In the genomic region with DNA sequence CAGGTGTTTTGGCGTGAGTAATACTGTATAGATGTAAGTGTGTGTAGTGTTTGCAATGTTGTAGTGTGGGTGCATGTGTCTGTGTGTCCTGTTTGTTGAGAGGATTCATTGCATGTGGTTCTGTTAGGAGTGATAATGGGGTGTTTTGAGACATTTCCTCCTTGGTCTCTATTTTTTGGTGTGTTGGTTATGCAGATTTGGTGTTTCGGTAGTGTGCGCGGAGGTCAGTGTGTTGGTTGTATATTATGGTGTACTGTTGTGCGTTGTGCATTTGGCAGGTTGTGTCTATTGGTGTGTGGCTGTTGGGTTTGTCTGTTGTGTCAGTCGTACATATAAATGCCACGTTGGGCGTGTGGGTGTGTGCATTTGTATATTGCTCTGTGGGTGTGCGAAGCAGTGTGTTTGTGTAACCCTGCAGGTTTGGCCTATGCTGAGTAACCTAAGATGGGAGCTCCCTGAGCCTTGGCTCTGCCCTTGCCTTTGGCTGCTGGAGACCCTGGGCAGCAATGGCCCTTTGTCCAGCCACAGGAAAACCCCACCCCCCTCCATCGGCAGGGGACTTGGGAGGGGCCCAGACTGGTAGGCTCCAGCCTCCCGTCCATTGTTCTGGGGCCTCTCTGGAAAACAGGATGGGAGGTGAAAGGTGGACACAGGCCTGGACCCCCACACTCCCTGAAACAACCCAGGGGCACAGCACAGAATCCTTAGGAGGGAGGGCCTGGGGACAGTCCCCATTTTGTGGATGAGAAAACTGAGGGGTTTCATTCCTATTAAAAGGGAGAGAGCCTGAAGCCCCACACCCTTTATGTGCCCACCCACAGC, we compare ENCODE assay signal across 1 cellular context.
TF ChIP-seq lines count a peak whose summit lies in the region.

No MANE protein-coding gene starts in this region.

TF ChIP-seq in HepG2, 621 proteins besides CTCF, POLR2A, EP300 and RAD21 (continued from another document and continues in another):
- TF ChIP-seq ZNF276 (CRISPR knock-in tag; IDR thresholded peaks at IDR 0.05; ENCODE audit: low read depth) (peak; percentile 66; the same call in 1 of the 2 replicates), ZFP36L1 (CRISPR knock-in tag; IDR thresholded peaks at IDR 0.05) (peak; percentile 60), PHF5A (CRISPR knock-in tag; IDR thresholded peaks at IDR 0.05; ENCODE audit: low read depth, unreplicated experiment) (no peak), HNRNPK (IDR thresholded peaks at IDR 0.05; ENCODE audit: low read depth, low read length, poor library complexity, severe bottlenecking) (no peak), ZNF562 (CRISPR knock-in tag; IDR thresholded peaks at IDR 0.05; ENCODE audit: borderline replicate concordance) (no peak), MTF1 (CRISPR knock-in tag; IDR thresholded peaks at IDR 0.05) (no peak), ZNF792 (CRISPR knock-in tag; IDR thresholded peaks at IDR 0.05) (peak; percentile 64), HOXA5 (CRISPR knock-in tag; IDR thresholded peaks at IDR 0.05) (no peak), THYN1 (CRISPR knock-in tag; IDR thresholded peaks at IDR 0.05; ENCODE audit: borderline replicate concordance, low read depth) (no peak), TFE3 (CRISPR knock-in tag; IDR thresholded peaks at IDR 0.05) (no peak; the same call in 1 of the 2 replicates), SPEN (CRISPR knock-in tag; IDR thresholded peaks at IDR 0.05; ENCODE audit: low read depth) (peak; percentile 73; the same call in 1 of the 2 replicates), YEATS2 (CRISPR knock-in tag; IDR thresholded peaks at IDR 0.05; ENCODE audit: borderline replicate concordance) (no peak), ZNF501 (CRISPR knock-in tag; IDR thresholded peaks at IDR 0.05) (no peak), PHB2 (IDR thresholded peaks at IDR 0.05; ENCODE audit: partially characterized antibody) (no peak), SSRP1 (CRISPR knock-in tag; IDR thresholded peaks at IDR 0.05) (no peak), ZNF33B (CRISPR knock-in tag; IDR thresholded peaks at IDR 0.05) (no peak), ZNF558 (CRISPR knock-in tag; IDR thresholded peaks at IDR 0.05; ENCODE audit: borderline replicate concordance) (no peak), PAF1 (CRISPR knock-in tag; IDR thresholded peaks at IDR 0.05) (no peak), ZSCAN21 (CRISPR knock-in tag; IDR thresholded peaks at IDR 0.05; ENCODE audit: borderline replicate concordance) (no peak), TRIM24 (CRISPR knock-in tag; IDR thresholded peaks at IDR 0.05) (no peak), MTA3 (CRISPR knock-in tag; IDR thresholded peaks at IDR 0.05) (no peak), ELF1 (CRISPR knock-in tag; IDR thresholded peaks at IDR 0.05) (peak; percentile 27; the same call in 1 of the 2 replicates), NPAS2 (CRISPR knock-in tag; IDR thresholded peaks at IDR 0.05; ENCODE audit: borderline replicate concordance) (no peak), AHR (CRISPR knock-in tag; IDR thresholded peaks at IDR 0.05) (peak; percentile 88; the same call in 1 of the 2 replicates), TP53 (CRISPR knock-in tag; conservative IDR thresholded peaks at IDR 0.05) (no peak), ZNF362 (CRISPR knock-in tag; IDR thresholded peaks at IDR 0.05; ENCODE audit: borderline replicate concordance) (peak; percentile 47; the same call in 1 of the 2 replicates), ZNF207 (IDR thresholded peaks at IDR 0.05; ENCODE audit: borderline replicate concordance) (no peak), ETV6 (CRISPR knock-in tag; conservative IDR thresholded peaks at IDR 0.05) (no peak), ZNF274 (CRISPR knock-in tag; IDR thresholded peaks at IDR 0.05) (peak; percentile 69), ARHGAP35 (CRISPR knock-in tag; IDR thresholded peaks at IDR 0.05; ENCODE audit: borderline replicate concordance) (no peak), ZNF766 (CRISPR knock-in tag; IDR thresholded peaks at IDR 0.05; ENCODE audit: borderline replicate concordance) (peak; percentile 74; the same call in 1 of the 2 replicates), ZNF337 (CRISPR knock-in tag; IDR thresholded peaks at IDR 0.05; ENCODE audit: borderline replicate concordance, low read depth) (no peak), MAF1 (CRISPR knock-in tag; IDR thresholded peaks at IDR 0.05; ENCODE audit: borderline replicate concordance) (no peak), ATF7 (IDR thresholded peaks at IDR 0.05) (no peak), ATF7 (CRISPR knock-in tag; IDR thresholded peaks at IDR 0.05) (no peak), ZNF30 (CRISPR knock-in tag; IDR thresholded peaks at IDR 0.05) (no peak), HNF4G (IDR thresholded peaks at IDR 0.05; ENCODE audit: borderline replicate concordance, low read depth, low read length) (peak; percentile 72; the same call in 1 of the 2 replicates), HNF4G (CRISPR knock-in tag; IDR thresholded peaks at IDR 0.05; ENCODE audit: borderline replicate concordance, low read depth) (peak; percentile 49; the same call in 1 of the 2 replicates), ZNF10 (CRISPR knock-in tag; IDR thresholded peaks at IDR 0.05; ENCODE audit: borderline replicate concordance, low read depth) (no peak), ZNF230 (CRISPR knock-in tag; IDR thresholded peaks at IDR 0.05) (0 out of 2 replicates have a peak, but pooled peaks have one; percentile 15), REL (CRISPR knock-in tag; conservative IDR thresholded peaks at IDR 0.05) (no peak), TBX2 (CRISPR knock-in tag; IDR thresholded peaks at IDR 0.05; ENCODE audit: borderline replicate concordance) (no peak; the same call in 1 of the 2 replicates), ZNF839 (CRISPR knock-in tag; IDR thresholded peaks at IDR 0.05; ENCODE audit: borderline replicate concordance) (no peak; the same call in 1 of the 2 replicates), ZMYM3 (CRISPR knock-in tag; IDR thresholded peaks at IDR 0.05) (0 out of 2 replicates have a peak, but pooled peaks have one; percentile 80), HNRNPLL (IDR thresholded peaks at IDR 0.05; ENCODE audit: low read depth, low read length, poor library complexity, severe bottlenecking) (no peak), NCOA5 (CRISPR knock-in tag; IDR thresholded peaks at IDR 0.05) (no peak), NFATC3 (CRISPR knock-in tag; IDR thresholded peaks at IDR 0.05) (no peak), MLLT10 (CRISPR knock-in tag; IDR thresholded peaks at IDR 0.05) (no peak), ZNF547 (CRISPR knock-in tag; IDR thresholded peaks at IDR 0.05) (no peak; the same call in 1 of the 2 replicates), FIP1L1 (IDR thresholded peaks at IDR 0.05; ENCODE audit: borderline replicate concordance, insufficient read depth, low read depth, low read length) (no peak), NCOA1 (CRISPR knock-in tag; IDR thresholded peaks at IDR 0.05) (no peak), NFE2L1 (CRISPR knock-in tag; IDR thresholded peaks at IDR 0.05; ENCODE audit: borderline replicate concordance) (no peak)
- TF ChIP-seq, protein P1, sequence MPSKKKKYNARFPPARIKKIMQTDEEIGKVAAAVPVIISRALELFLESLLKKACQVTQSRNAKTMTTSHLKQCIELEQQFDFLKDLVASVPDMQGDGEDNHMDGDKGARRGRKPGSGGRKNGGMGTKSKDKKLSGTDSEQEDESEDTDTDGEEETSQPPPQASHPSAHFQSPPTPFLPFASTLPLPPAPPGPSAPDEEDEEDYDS (CRISPR knock-in tag; IDR thresholded peaks at IDR 0.05), result peak; percentile 89; the same call in 1 of the 2 replicates
- TF ChIP-seq, protein P2, sequence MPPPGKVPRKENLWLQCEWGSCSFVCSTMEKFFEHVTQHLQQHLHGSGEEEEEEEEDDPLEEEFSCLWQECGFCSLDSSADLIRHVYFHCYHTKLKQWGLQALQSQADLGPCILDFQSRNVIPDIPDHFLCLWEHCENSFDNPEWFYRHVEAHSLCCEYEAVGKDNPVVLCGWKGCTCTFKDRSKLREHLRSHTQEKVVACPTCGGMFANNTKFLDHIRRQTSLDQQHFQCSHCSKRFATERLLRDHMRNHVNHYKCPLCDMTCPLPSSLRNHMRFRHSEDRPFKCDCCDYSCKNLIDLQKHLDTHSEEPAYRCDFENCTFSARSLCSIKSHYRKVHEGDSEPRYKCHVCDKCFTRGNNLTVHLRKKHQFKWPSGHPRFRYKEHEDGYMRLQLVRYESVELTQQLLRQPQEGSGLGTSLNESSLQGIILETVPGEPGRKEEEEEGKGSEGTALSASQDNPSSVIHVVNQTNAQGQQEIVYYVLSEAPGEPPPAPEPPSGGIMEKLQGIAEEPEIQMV (CRISPR knock-in tag; IDR thresholded peaks at IDR 0.05; ENCODE audit: low read depth), result no peak
- TF ChIP-seq, protein P3, sequence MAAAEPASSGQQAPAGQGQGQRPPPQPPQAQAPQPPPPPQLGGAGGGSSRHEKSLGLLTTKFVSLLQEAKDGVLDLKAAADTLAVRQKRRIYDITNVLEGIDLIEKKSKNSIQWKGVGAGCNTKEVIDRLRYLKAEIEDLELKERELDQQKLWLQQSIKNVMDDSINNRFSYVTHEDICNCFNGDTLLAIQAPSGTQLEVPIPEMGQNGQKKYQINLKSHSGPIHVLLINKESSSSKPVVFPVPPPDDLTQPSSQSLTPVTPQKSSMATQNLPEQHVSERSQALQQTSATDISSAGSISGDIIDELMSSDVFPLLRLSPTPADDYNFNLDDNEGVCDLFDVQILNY (CRISPR knock-in tag; conservative IDR thresholded peaks at IDR 0.05), result no peak
- TF ChIP-seq, protein P4, sequence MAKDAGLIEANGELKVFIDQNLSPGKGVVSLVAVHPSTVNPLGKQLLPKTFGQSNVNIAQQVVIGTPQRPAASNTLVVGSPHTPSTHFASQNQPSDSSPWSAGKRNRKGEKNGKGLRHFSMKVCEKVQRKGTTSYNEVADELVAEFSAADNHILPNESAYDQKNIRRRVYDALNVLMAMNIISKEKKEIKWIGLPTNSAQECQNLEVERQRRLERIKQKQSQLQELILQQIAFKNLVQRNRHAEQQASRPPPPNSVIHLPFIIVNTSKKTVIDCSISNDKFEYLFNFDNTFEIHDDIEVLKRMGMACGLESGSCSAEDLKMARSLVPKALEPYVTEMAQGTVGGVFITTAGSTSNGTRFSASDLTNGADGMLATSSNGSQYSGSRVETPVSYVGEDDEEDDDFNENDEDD (CRISPR knock-in tag; IDR thresholded peaks at IDR 0.05; ENCODE audit: borderline replicate concordance), result peak; percentile 12; the same call in 1 of the 2 replicates
- TF ChIP-seq, protein P5, sequence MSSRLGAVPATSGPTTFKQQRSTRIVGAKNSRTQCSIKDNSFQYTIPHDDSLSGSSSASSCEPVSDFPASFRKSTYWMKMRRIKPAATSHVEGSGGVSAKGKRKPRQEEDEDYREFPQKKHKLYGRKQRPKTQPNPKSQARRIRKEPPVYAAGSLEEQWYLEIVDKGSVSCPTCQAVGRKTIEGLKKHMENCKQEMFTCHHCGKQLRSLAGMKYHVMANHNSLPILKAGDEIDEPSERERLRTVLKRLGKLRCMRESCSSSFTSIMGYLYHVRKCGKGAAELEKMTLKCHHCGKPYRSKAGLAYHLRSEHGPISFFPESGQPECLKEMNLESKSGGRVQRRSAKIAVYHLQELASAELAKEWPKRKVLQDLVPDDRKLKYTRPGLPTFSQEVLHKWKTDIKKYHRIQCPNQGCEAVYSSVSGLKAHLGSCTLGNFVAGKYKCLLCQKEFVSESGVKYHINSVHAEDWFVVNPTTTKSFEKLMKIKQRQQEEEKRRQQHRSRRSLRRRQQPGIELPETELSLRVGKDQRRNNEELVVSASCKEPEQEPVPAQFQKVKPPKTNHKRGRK (CRISPR knock-in tag; IDR thresholded peaks at IDR 0.05), result no peak
- TF ChIP-seq, protein P6, sequence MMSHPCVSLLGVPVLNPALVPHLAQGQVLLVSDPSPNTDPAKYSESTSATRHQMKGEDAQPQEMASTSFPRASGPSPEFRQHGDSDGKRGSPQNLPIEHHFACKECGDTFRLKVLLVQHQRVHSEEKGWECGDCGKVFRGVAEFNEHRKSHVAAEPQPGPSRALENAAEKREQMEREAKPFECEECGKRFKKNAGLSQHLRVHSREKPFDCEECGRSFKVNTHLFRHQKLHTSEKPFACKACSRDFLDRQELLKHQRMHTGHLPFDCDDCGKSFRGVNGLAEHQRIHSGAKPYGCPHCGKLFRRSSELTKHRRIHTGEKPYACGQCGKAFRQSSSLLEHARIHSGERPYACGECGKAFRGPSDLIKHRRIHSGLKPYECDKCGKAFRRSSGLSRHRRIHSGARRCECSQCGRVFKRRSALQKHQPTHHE (CRISPR knock-in tag; IDR thresholded peaks at IDR 0.05; ENCODE audit: borderline replicate concordance), result no peak
